In genomic region chr2:61247204-61247812, GRCh38 we compare ENCODE assay signal across 15 cellular contexts.
A peak's percentile ranks its signal among the peaks of the same experiment; 100 is the strongest.
DNase-seq lines count a peak whose midpoint lies in the region; ATAC-seq and TF ChIP-seq lines count a peak whose summit lies in the region.
"Had no signal": no experiment of that assay in that cellular context is flagged by ENCODE, and none has a peak within 500 bp of the region (broad histone marks: within the 10 kb centered on the region; RNA-seq: fewer than 3 reads in every experiment).

No MANE protein-coding gene starts in this region.

- H4K91ac ChIP-seq in IMR-90 (ENCODE audit: insufficient read depth, low read depth, low read length), result no peak overlapping the region

- no peak overlapping the region for H2BK5ac ChIP-seq in IMR-90 (ENCODE audit: low read depth, low read length, poor library complexity, severe bottlenecking)

- H4K8ac ChIP-seq in IMR-90 (ENCODE audit: low read depth in 2 of 2, low read length in 2 of 2), result no peak overlapping the region

- in situ Hi-C loops in IMR-90 (cut with MboI; ENCODE audit: low sequenced_read_pairs), result no loop called here
- in situ Hi-C loops in HAP-1 (cut with MboI; ENCODE audit: low sequenced_read_pairs), result no loop called here

- dilution Hi-C loops in IMR-90 (cut with HindIII; ENCODE audit: low sequenced_read_pairs, unreplicated experiment), result no loop called here

- H3K56ac ChIP-seq in IMR-90 (ENCODE audit: extremely low read depth, insufficient read depth, low read length), result no peak overlapping the region

- no peak overlapping the region for H3K4me2 ChIP-seq in IMR-90 (ENCODE audit: low read depth, low read length)

- H3K4ac ChIP-seq in IMR-90 (ENCODE audit: low read depth, low read length), result no peak overlapping the region

- peaks cover 2 to 12% of the 10 kb centered on the region in 2 experiments; a peak in 3 of 4 replicates for H3K79me1 ChIP-seq in IMR-90 (ENCODE audit: low read depth in 1 of 2, low read length in 2 of 2)

- H3K9ac ChIP-seq in IMR-90 (ENCODE audit: low read depth, low read length), result no peak overlapping the region

- H3K9me1 ChIP-seq in IMR-90 (ENCODE audit: insufficient read depth, low read length), result peaks cover 3% of the 10 kb centered on the region; the same call in 1 of the 2 replicates

- peaks cover 23% of the 10 kb centered on the region for H3K36me3 ChIP-seq in IMR-90 (ENCODE audit: control insufficient read depth, insufficient read depth, low read length)
- peaks cover 4% of the 10 kb centered on the region for H3K36me3 ChIP-seq in HAP-1 (replicated peaks)

- H3K4me3 ChIP-seq in IMR-90 (ENCODE audit: insufficient read depth, low read depth, low read length), result no peak overlapping the region
- no peak overlapping the region for H3K4me3 ChIP-seq in choroid plexus epithelial cell (ENCODE audit: low read depth, low read length)
- H3K4me3 ChIP-seq in HAP-1, result no peak overlapping the region
- H3K4me3 ChIP-seq: right lobe of liver had no signal

- H2BK120ac ChIP-seq in IMR-90 (ENCODE audit: low read depth, low read length), result no peak overlapping the region

- no peak overlapping the region for H2AK5ac ChIP-seq in IMR-90 (ENCODE audit: low read depth, low read length)

- no peaks in the 10 kb centered on the region for H3K9me3 ChIP-seq in IMR-90 (ENCODE audit: control insufficient read depth, insufficient read depth, low read length)
- H3K9me3 ChIP-seq in HAP-1, result no peaks in the 10 kb centered on the region
- H3K9me3 ChIP-seq: right lobe of liver had no signal

- peak; percentile 57 for ATAC-seq in IMR-90 (ENCODE audit: low read depth)
- ATAC-seq: naive thymus-derived CD8-positive, alpha-beta T cell; right lobe of liver had no signal

- no peak overlapping the region for H3K14ac ChIP-seq in IMR-90 (replicated peaks; ENCODE audit: low read depth, low read length)

- H4K5ac ChIP-seq in IMR-90 (ENCODE audit: low read depth, low read length), result no peak overlapping the region

- no peak overlapping the region for H3K18ac ChIP-seq in IMR-90 (ENCODE audit: low read depth, low read length)

- no peak overlapping the region for H3K27ac ChIP-seq in IMR-90 (ENCODE audit: insufficient read depth, low read length)
- H3K27ac ChIP-seq: epithelial cell of prostate, right lobe of liver, RWPE1 had no signal

- no peak overlapping the region for H2AK9ac ChIP-seq in IMR-90 (replicated peaks; ENCODE audit: low read depth, low read length, poor library complexity)

- H4K20me1 ChIP-seq in IMR-90 (ENCODE audit: insufficient read depth, low read length), result no peaks in the 10 kb centered on the region

- CTCF ChIA-PET in IMR-90 (lab: Yijun Ruan, JAX), result no interaction called here

- intact Hi-C loops in IMR-90 (cut with micrococcal nuclease), result no loop called here

- no TSS peak for BruUV-seq in IMR-90 (replicated peaks; lab: Mats Ljungman, UMichigan)

- POLR2A ChIA-PET in IMR-90 (lab: Charles Lee; ENCODE audit: unreplicated experiment), result no interaction called here

- no peak overlapping the region for H2AFZ ChIP-seq in IMR-90 (replicated peaks; ENCODE audit: low read length, poor library complexity)

- no peaks in the 10 kb centered on the region for H3K4me1 ChIP-seq in IMR-90 (ENCODE audit: control insufficient read depth, insufficient read depth, low read length)
- H3K4me1 ChIP-seq in HAP-1, result peaks cover 13% of the 10 kb centered on the region
- H3K4me1 ChIP-seq: right lobe of liver had no signal

- no peak for TF ChIP-seq CTCF in IMR-90 (conservative IDR thresholded peaks at IDR 0.05; ENCODE audit: low read depth, low read length)
- TF ChIP-seq CTCF in choroid plexus epithelial cell (conservative IDR thresholded peaks at IDR 0.05; ENCODE audit: low read depth, low read length), result no peak

- TF ChIP-seq RAD21 in IMR-90 (IDR thresholded peaks at IDR 0.05; ENCODE audit: low read length), result no peak

- H2BK20ac ChIP-seq in IMR-90 (ENCODE audit: low read depth, low read length), result no peak overlapping the region

- H3K27me3 ChIP-seq in IMR-90 (ENCODE audit: control insufficient read depth, insufficient read depth, low read length) (no peaks in the 10 kb centered on the region), HAP-1 (ENCODE audit: low read depth) (no peaks in the 10 kb centered on the region)
- H3K27me3 ChIP-seq: right lobe of liver had no signal

- no peak overlapping the region for H2BK15ac ChIP-seq in IMR-90 (ENCODE audit: low read depth, low read length)

- TF ChIP-seq POLR2A in IMR-90 (IDR thresholded peaks at IDR 0.05; ENCODE audit: low read depth, low read length), result no peak

- no peak overlapping the region for H3K23ac ChIP-seq in IMR-90 (ENCODE audit: low read depth, low read length)

- DNase-seq in EH (ENCODE audit: low read depth) (peak; percentile 87), IMR-90 (peak; percentile 48), choroid plexus epithelial cell (ENCODE audit: low read depth) (peak; percentile 57), myocyte (ENCODE audit: low read depth) (peak; percentile 12), HAP-1 (ENCODE audit: low spot score in 2 of 2) (no peak), mucosa of gallbladder (ENCODE audit: low spot score) (no peak), DMS79 treated with DMSO at 0.1 percent for 48 hours (lab: John Stamatoyannopoulos, UW) (no peak)
- DNase-seq: islet precursor cell; naive thymus-derived CD8-positive, alpha-beta T cell; NCI-H1105 treated with DMSO at 0.1 percent for 48 hours; NCI-H524; right lobe of liver; substantia nigra had no signal

TF ChIP-seq in IMR-90, 13 proteins besides CTCF, POLR2A, EP300 and RAD21:
- TF ChIP-seq FOS (IDR thresholded peaks at IDR 0.05; ENCODE audit: low read depth, low read length), result no peak
- no peak for TF ChIP-seq CHD1 (IDR thresholded peaks at IDR 0.05; ENCODE audit: low read depth, low read length)
- TF ChIP-seq MAFK (IDR thresholded peaks at IDR 0.05; ENCODE audit: low read depth, low read length), result no peak
- no peak for TF ChIP-seq BHLHE40 (IDR thresholded peaks at IDR 0.05; ENCODE audit: low read depth, low read length)
- no peak for TF ChIP-seq NFE2L2 (IDR thresholded peaks at IDR 0.05; ENCODE audit: low read depth, low read length)
- no peak for TF ChIP-seq RFX5 (IDR thresholded peaks at IDR 0.05; ENCODE audit: low read depth, low read length)
- no peak for TF ChIP-seq ELK1 (IDR thresholded peaks at IDR 0.05; ENCODE audit: borderline replicate concordance, low read depth, low read length)
- TF ChIP-seq RCOR1 (IDR thresholded peaks at IDR 0.05; ENCODE audit: insufficient replicate concordance, low read length), result no peak
- no peak for TF ChIP-seq MAZ (IDR thresholded peaks at IDR 0.05; ENCODE audit: borderline replicate concordance, low read depth, low read length)
- TF ChIP-seq SMC3 (IDR thresholded peaks at IDR 0.05; ENCODE audit: low read depth, low read length), result no peak

Comparison
In these comparisons a context has a peak if more than half of its experiments do, and no peak if none do; other contexts are left out.
1. DNase-seq: peak in EH (single experiment), IMR-90 (single experiment), choroid plexus epithelial cell (single experiment) and myocyte (single experiment); none in HAP-1 (0 of 2), mucosa of gallbladder (single experiment) and DMS79 treated with DMSO at 0.1 percent for 48 hours (single experiment).